In the genomic region with DNA sequence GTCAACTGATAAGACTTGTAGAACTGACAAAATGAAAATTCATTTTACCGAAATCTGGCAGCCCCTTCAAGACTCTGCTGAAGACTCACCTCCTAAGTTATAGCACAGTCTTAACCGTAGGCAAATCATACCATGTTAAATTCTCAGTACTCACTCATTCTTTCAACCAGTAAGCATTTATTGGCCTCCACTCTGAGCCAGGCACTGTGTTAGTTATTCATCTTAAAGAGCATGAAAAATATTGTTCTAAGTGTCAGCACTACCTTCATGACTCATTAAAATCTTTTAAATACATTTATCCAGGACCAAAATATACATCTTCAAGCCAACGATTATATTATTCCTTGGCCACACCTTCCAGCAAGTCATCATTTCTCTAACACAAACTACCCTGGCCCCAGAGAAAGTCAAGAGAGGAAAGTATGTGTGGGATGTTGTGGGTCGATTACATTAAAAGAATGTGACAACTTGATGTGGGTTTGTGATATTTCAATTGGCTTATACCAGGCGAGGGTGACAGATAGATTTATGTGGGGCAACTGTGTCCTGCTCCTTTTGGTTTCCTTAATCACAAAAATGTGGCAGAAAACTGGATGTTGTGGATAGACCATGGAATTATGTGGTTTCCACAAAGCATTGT, we compare ENCODE assay signal across 20 cellular contexts. TPM values are rescaled to one million over a fixed set of nuclear protein-coding genes. Genes with fewer than 3 reads are reported as not detected.
DNase-seq lines count a peak whose midpoint lies in the region; ATAC-seq and TF ChIP-seq lines count a peak whose summit lies in the region.
"Had no signal": no experiment of that assay in that cellular context is flagged by ENCODE, and none has a peak within 500 bp of the region (broad histone marks: within the 10 kb centered on the region; RNA-seq: fewer than 3 reads in every experiment).

No MANE protein-coding gene starts in this region.

- no peaks in the 10 kb centered on the region for H3K9me3 Mint-ChIP-seq in activated CD4-positive, alpha-beta T cell treated with anti-CD3 and anti-CD28 coated beads for 36 hours (ENCODE audit: low read depth)
- H3K9me3 Mint-ChIP-seq: GM23338, IgD-negative memory B cell had no signal

- no peaks in the 10 kb centered on the region for H4K20me1 ChIP-seq in IMR-90 (ENCODE audit: insufficient read depth, low read length)
- H4K20me1 ChIP-seq: BLaER1 treated with 17β-estradiol and CSF1 and Interleukin-3, amounts not matched to agents 10 nM and 100 nM had no signal

- no peak overlapping the region for H3K14ac ChIP-seq in IMR-90 (replicated peaks; ENCODE audit: low read depth, low read length)

- H2BK20ac ChIP-seq in IMR-90 (ENCODE audit: low read depth, low read length), result 0 out of 2 replicates have a peak overlapping the region, but pooled peaks have one; percentile 37

- peak overlapping the region; percentile 52; the same call in 1 of the 2 replicates for H3K18ac ChIP-seq in IMR-90 (ENCODE audit: low read depth, low read length)

- peak overlapping the region; percentile 56 for H2BK5ac ChIP-seq in IMR-90 (ENCODE audit: low read depth, low read length, poor library complexity, severe bottlenecking)

- WGBS in IMR-90 (ENCODE audit: extremely low coverage in 2 of 2, insufficient read length in 1 of 2), 2 experiments, result 0% methylated on average over 1 of the region's 5 CpGs; no CpG with 5 or more reads in 1 of the 2 experiments

- H3K27me3 ChIP-seq in IMR-90 (ENCODE audit: control insufficient read depth, insufficient read depth, low read length) (no peaks in the 10 kb centered on the region), vagina (no peaks in the 10 kb centered on the region)
- H3K27me3 ChIP-seq: BLaER1 treated with 17β-estradiol and CSF1 and Interleukin-3, amounts not matched to agents 10 nM and 100 nM had no signal

- no peak overlapping the region for H2AK9ac ChIP-seq in IMR-90 (replicated peaks; ENCODE audit: low read depth, low read length, poor library complexity)

- H3K9ac ChIP-seq in IMR-90 (ENCODE audit: low read depth, low read length), result no peak overlapping the region
- H3K9ac ChIP-seq: BLaER1 treated with 17β-estradiol and CSF1 and Interleukin-3, amounts not matched to agents 10 nM and 100 nM had no signal

- H3K27ac Mint-ChIP-seq in activated CD4-positive, alpha-beta T cell treated with anti-CD3 and anti-CD28 coated beads for 36 hours, result no peak overlapping the region
- H3K27ac Mint-ChIP-seq: GM23338, IgD-negative memory B cell had no signal

- ATAC-seq in activated CD4-positive, alpha-beta T cell treated with anti-CD3 and anti-CD28 coated beads for 36 hours, result peak; percentile 70
- ATAC-seq in IMR-90 (ENCODE audit: low read depth), result peak; percentile 67
- ATAC-seq: GM23338 had no signal

- H3K79me1 ChIP-seq in IMR-90 (ENCODE audit: low read depth in 1 of 2, low read length in 2 of 2), result no peaks in the 10 kb centered on the region

- no peak overlapping the region for H3K27ac ChIP-seq in IMR-90 (ENCODE audit: insufficient read depth, low read length)
- H3K27ac ChIP-seq in vagina, result no peak overlapping the region
- H3K27ac ChIP-seq: 22Rv1; BLaER1 treated with 17β-estradiol and CSF1 and Interleukin-3, amounts not matched to agents 10 nM and 100 nM had no signal

- no peak overlapping the region; the same call in 1 of the 2 replicates for H3K4me2 ChIP-seq in IMR-90 (ENCODE audit: low read depth, low read length)
- H3K4me2 ChIP-seq: BLaER1 treated with 17β-estradiol and CSF1 and Interleukin-3, amounts not matched to agents 10 nM and 100 nM; GM23338 had no signal

- 0 out of 3 replicates have a peak overlapping the region, but pooled peaks have one; percentile 0 for H2BK15ac ChIP-seq in IMR-90 (ENCODE audit: low read depth, low read length)

- dilution Hi-C loops in IMR-90 (cut with HindIII; ENCODE audit: low sequenced_read_pairs, unreplicated experiment), result no loop called here

- H3K4me3 Mint-ChIP-seq in activated CD4-positive, alpha-beta T cell treated with anti-CD3 and anti-CD28 coated beads for 36 hours, result no peak overlapping the region
- H3K4me3 Mint-ChIP-seq: GM23338, IgD-negative memory B cell had no signal

- CTCF ChIA-PET in activated CD4-positive, alpha-beta T cell treated with anti-CD3 and anti-CD28 coated beads for 36 hours (lab: Charles Lee), result no interaction called here
- CTCF ChIA-PET in IMR-90 (lab: Yijun Ruan, JAX), result no interaction called here

- in situ Hi-C loops in IMR-90 (cut with MboI; ENCODE audit: low sequenced_read_pairs), result no loop called here

- H3K9me3 ChIP-seq in IMR-90 (ENCODE audit: control insufficient read depth, insufficient read depth, low read length) (no peaks in the 10 kb centered on the region), vagina (no peaks in the 10 kb centered on the region)
- H3K9me3 ChIP-seq: BLaER1 treated with 17β-estradiol and CSF1 and Interleukin-3, amounts not matched to agents 10 nM and 100 nM had no signal

- H4K5ac ChIP-seq in IMR-90 (ENCODE audit: low read depth, low read length), result peak overlapping the region; percentile 46; the same call in 1 of the 2 replicates

- H3K4me3 ChIP-seq in IMR-90 (ENCODE audit: insufficient read depth, low read depth, low read length) (no peak overlapping the region), skeletal muscle cell (ENCODE audit: low read depth, low read length) (no peak overlapping the region), vagina (no peak overlapping the region)
- H3K4me3 ChIP-seq: BLaER1 treated with 17β-estradiol and CSF1 and Interleukin-3, amounts not matched to agents 10 nM and 100 nM; GM23338 had no signal

- H3K9me1 ChIP-seq in IMR-90 (ENCODE audit: insufficient read depth, low read length), result peaks cover 10% of the 10 kb centered on the region

- H4K8ac ChIP-seq in IMR-90 (ENCODE audit: low read depth in 2 of 2, low read length in 2 of 2), result no peak overlapping the region

- DNase-seq in activated CD4-positive, alpha-beta T cell treated with anti-CD3 and anti-CD28 coated beads for 36 hours, result no peak
- no peak for DNase-seq in activated CD4-positive, alpha-beta T cell treated with anti-CD3 and anti-CD28 coated beads for 1 hour
- peak; percentile 46 for DNase-seq in IMR-90
- peak; percentile 39 for DNase-seq in left kidney (ENCODE audit: low read depth, low spot score)
- peak; percentile 65 for DNase-seq in skeletal muscle cell (ENCODE audit: low read depth)
- no peak for DNase-seq in CD1c-positive myeloid dendritic cell (ENCODE audit: extremely low spot score)
- DNase-seq in vagina (ENCODE audit: extremely low spot score in 2 of 2), result no peak
- DNase-seq in NCI-H774 (lab: John Stamatoyannopoulos, UW), result no peak
- DNase-seq: DND-41, GDM1, Kasumi-1, NCI-H1105 treated with DMSO at 0.1 percent for 48 hours, NCI-H187, NCI-H226, NCI-H526 treated with DMSO at 0.1 percent for 48 hours, SHP77 had no signal

- H3K4me1 Mint-ChIP-seq in activated CD4-positive, alpha-beta T cell treated with anti-CD3 and anti-CD28 coated beads for 36 hours, result peaks cover 3% of the 10 kb centered on the region
- H3K4me1 Mint-ChIP-seq: IgD-negative memory B cell had no signal

- peak overlapping the region; percentile 52; the same call in 1 of the 2 replicates for H2BK120ac ChIP-seq in IMR-90 (ENCODE audit: low read depth, low read length)

- H3K36me3 Mint-ChIP-seq in activated CD4-positive, alpha-beta T cell treated with anti-CD3 and anti-CD28 coated beads for 36 hours (ENCODE audit: low read depth), result no peaks in the 10 kb centered on the region
- H3K36me3 Mint-ChIP-seq: IgD-negative memory B cell had no signal

- H2AK5ac ChIP-seq in IMR-90 (ENCODE audit: low read depth, low read length), result no peak overlapping the region

- H3K36me3 ChIP-seq in IMR-90 (ENCODE audit: control insufficient read depth, insufficient read depth, low read length), result no peaks in the 10 kb centered on the region
- no peaks in the 10 kb centered on the region for H3K36me3 ChIP-seq in vagina
- H3K36me3 ChIP-seq: BLaER1 treated with 17β-estradiol and CSF1 and Interleukin-3, amounts not matched to agents 10 nM and 100 nM had no signal

- H3K56ac ChIP-seq in IMR-90 (ENCODE audit: extremely low read depth, insufficient read depth, low read length), result no peak overlapping the region

- no TSS peak for BruUV-seq in IMR-90 (replicated peaks; lab: Mats Ljungman, UMichigan)

- H3K27me3 Mint-ChIP-seq in activated CD4-positive, alpha-beta T cell treated with anti-CD3 and anti-CD28 coated beads for 36 hours, result peaks cover 27% of the 10 kb centered on the region

- no peak for TF ChIP-seq RAD21 in IMR-90 (IDR thresholded peaks at IDR 0.05; ENCODE audit: low read length)

- intact Hi-C loops in activated CD4-positive, alpha-beta T cell treated with anti-CD3 and anti-CD28 coated beads for 36 hours (cut with DNase I, micrococcal nuclease), result no loop called here
- intact Hi-C loops in IMR-90 (cut with micrococcal nuclease), result no loop called here
- intact Hi-C loops in vagina (cut with DNase I), result no loop called here

- TF ChIP-seq CTCF in IMR-90 (conservative IDR thresholded peaks at IDR 0.05; ENCODE audit: low read depth, low read length), result no peak
- no peak for TF ChIP-seq CTCF in vagina (IDR thresholded peaks at IDR 0.05)

- no peak overlapping the region for H4K91ac ChIP-seq in IMR-90 (ENCODE audit: insufficient read depth, low read depth, low read length)

- H3K23ac ChIP-seq in IMR-90 (ENCODE audit: low read depth, low read length), result no peak overlapping the region

- TF ChIP-seq POLR2A in IMR-90 (IDR thresholded peaks at IDR 0.05; ENCODE audit: low read depth, low read length) (no peak), vagina (IDR thresholded peaks at IDR 0.05) (no peak)

- peaks cover 20% of the 10 kb centered on the region for H3K4me1 ChIP-seq in IMR-90 (ENCODE audit: control insufficient read depth, insufficient read depth, low read length)
- no peaks in the 10 kb centered on the region for H3K4me1 ChIP-seq in vagina

- POLR2A ChIA-PET in activated CD4-positive, alpha-beta T cell treated with anti-CD3 and anti-CD28 coated beads for 36 hours (lab: Charles Lee), result no interaction called here
- POLR2A ChIA-PET in IMR-90 (lab: Charles Lee; ENCODE audit: unreplicated experiment), result no interaction called here

- no peak overlapping the region for H2AFZ ChIP-seq in IMR-90 (replicated peaks; ENCODE audit: low read length, poor library complexity)

- peak overlapping the region; percentile 4; the same call in 1 of the 2 replicates for H3K4ac ChIP-seq in IMR-90 (ENCODE audit: low read depth, low read length)

TF ChIP-seq in IMR-90, 13 proteins besides CTCF, POLR2A, EP300 and RAD21 (continues in another document):
- TF ChIP-seq CHD1 (IDR thresholded peaks at IDR 0.05; ENCODE audit: low read depth, low read length) (no peak), FOS (IDR thresholded peaks at IDR 0.05; ENCODE audit: low read depth, low read length) (no peak), MXI1 (IDR thresholded peaks at IDR 0.05; ENCODE audit: borderline replicate concordance, low read depth, low read length) (no peak), SMC3 (IDR thresholded peaks at IDR 0.05; ENCODE audit: low read depth, low read length) (no peak), RFX5 (IDR thresholded peaks at IDR 0.05; ENCODE audit: low read depth, low read length) (no peak)

RNA-seq across cellular contexts. Expression of a gene that starts 55.0 kb away (rescaled TPM):
- 1 to 10 TPM; 1.3 to 2.1 TPM for total RNA-seq in activated CD4-positive, alpha-beta T cell treated with anti-CD3 and anti-CD28 coated beads for 36 hours
- total RNA-seq in IMR-90 (2012; rRNA removed) (under 0.01 TPM in 1 of 2 replicates, not detected in the other), vagina (22.6 TPM)
- polyA plus RNA-seq in IMR-90 (2012; rRNA removed), result 0.03 and 0.13 TPM in 2 replicates
- 0.04 and 0.21 TPM in 2 replicates for polyA plus RNA-seq in IMR-90 (2012; cell fraction: cytosol; rRNA removed)
- 0.15 TPM in 1 of 2 replicates, not detected in the other for polyA plus RNA-seq in IMR-90 (2012; cell fraction: nucleus; rRNA removed; ENCODE audit: low replicate concordance)

Comparison
In these comparisons a context has a peak if more than half of its experiments do, and no peak if none do; other contexts are left out.
1. DNase-seq: peak in IMR-90 (single experiment), left kidney (single experiment) and skeletal muscle cell (single experiment); none in activated CD4-positive, alpha-beta T cell treated with anti-CD3 and anti-CD28 coated beads for 36 hours (single experiment), activated CD4-positive, alpha-beta T cell treated with anti-CD3 and anti-CD28 coated beads for 1 hour (single experiment), CD1c-positive myeloid dendritic cell (single experiment), vagina (0 of 2) and NCI-H774 (single experiment).